In the genomic region with DNA sequence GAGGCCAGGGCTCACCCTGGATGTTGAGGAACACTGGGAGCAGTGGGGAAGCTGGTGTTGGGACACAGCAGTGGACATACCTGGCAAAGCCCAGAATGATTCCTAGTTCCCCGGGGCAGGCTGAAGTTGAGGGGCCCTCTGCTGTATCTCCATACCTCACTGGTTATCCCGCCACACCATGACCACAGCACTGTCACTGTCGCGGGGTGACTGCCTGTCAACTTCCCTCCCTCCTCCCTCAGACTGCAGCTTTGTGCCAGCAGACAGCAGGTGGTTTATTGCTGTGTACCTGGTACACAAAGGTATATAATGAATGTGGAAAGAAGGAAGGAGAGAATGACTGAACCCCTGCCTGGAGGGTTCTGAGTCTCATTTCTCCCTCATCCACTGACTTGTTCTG, we compare ENCODE assay signal across 12 cellular contexts.
"Had no signal": no experiment of that assay in that cellular context is flagged by ENCODE, and none has a peak within 500 bp of the region (broad histone marks: within the 10 kb centered on the region; RNA-seq: fewer than 3 reads in every experiment).

No MANE protein-coding gene starts in this region.

- H3K27ac Mint-ChIP-seq: activated CD4-positive, alpha-beta memory T cell treated with anti-CD3 and anti-CD28 coated beads, Interleukin-2, amount 10 ng/mL, durations not matched to agents 7 days and 5 days; activated CD4-positive, alpha-beta T cell treated with anti-CD3 and anti-CD28 coated beads for 36 hours; activated T-cell treated with anti-CD3 and anti-CD28 coated beads, Interleukin-2, amount 50 U/mL, for 24 hours; naive thymus-derived CD4-positive, alpha-beta T cell had no signal

- H3K9me3 ChIP-seq: neutrophil, sigmoid colon, stomach, thoracic aorta had no signal

- H3K4me1 ChIP-seq: parathyroid adenoma had no signal

- H2AFZ ChIP-seq: parathyroid adenoma had no signal

- H3K9ac ChIP-seq: parathyroid adenoma had no signal

- H3K36me3 ChIP-seq: neutrophil, sigmoid colon, stomach, thoracic aorta had no signal

- DNase-seq: activated CD4-positive, alpha-beta memory T cell treated with anti-CD3 and anti-CD28 coated beads, Interleukin-2, amount 10 ng/mL, durations not matched to agents 7 days and 5 days; activated CD4-positive, alpha-beta T cell treated with anti-CD3 and anti-CD28 coated beads for 36 hours; activated naive CD4-positive, alpha-beta T cell treated with anti-CD3 and anti-CD28 coated beads, Interleukin-2, amount 50 U/mL, for 16 hours; activated T-cell treated with anti-CD3 and anti-CD28 coated beads, Interleukin-2, amount 50 U/mL, for 24 hours; left cardiac atrium; naive thymus-derived CD4-positive, alpha-beta T cell; sigmoid colon; stimulated activated CD4-positive, alpha-beta T cell treated with anti-CD3 and anti-CD28 coated beads, Interleukin-1b, Interleukin-23, amount 100 ng/mL, for 48 hours; stomach had no signal

- H3K79me2 ChIP-seq: parathyroid adenoma had no signal

- H3K36me3 Mint-ChIP-seq: naive thymus-derived CD4-positive, alpha-beta T cell had no signal

- H3K4me3 Mint-ChIP-seq: activated CD4-positive, alpha-beta memory T cell treated with anti-CD3 and anti-CD28 coated beads, Interleukin-2, amount 10 ng/mL, durations not matched to agents 7 days and 5 days; activated CD4-positive, alpha-beta T cell treated with anti-CD3 and anti-CD28 coated beads for 36 hours; activated T-cell treated with anti-CD3 and anti-CD28 coated beads, Interleukin-2, amount 50 U/mL, for 24 hours; naive thymus-derived CD4-positive, alpha-beta T cell had no signal

- H3K4me3 ChIP-seq: sigmoid colon, stomach, thoracic aorta had no signal

- H3K9me3 Mint-ChIP-seq: activated CD4-positive, alpha-beta memory T cell treated with anti-CD3 and anti-CD28 coated beads, Interleukin-2, amount 10 ng/mL, durations not matched to agents 7 days and 5 days; activated T-cell treated with anti-CD3 and anti-CD28 coated beads, Interleukin-2, amount 50 U/mL, for 24 hours had no signal

- H3K27me3 ChIP-seq: neutrophil, sigmoid colon had no signal

- H3K27ac ChIP-seq: neutrophil, parathyroid adenoma, sigmoid colon, stomach had no signal
